ENCODE assay signal across 1 cellular context in the genomic region with DNA sequence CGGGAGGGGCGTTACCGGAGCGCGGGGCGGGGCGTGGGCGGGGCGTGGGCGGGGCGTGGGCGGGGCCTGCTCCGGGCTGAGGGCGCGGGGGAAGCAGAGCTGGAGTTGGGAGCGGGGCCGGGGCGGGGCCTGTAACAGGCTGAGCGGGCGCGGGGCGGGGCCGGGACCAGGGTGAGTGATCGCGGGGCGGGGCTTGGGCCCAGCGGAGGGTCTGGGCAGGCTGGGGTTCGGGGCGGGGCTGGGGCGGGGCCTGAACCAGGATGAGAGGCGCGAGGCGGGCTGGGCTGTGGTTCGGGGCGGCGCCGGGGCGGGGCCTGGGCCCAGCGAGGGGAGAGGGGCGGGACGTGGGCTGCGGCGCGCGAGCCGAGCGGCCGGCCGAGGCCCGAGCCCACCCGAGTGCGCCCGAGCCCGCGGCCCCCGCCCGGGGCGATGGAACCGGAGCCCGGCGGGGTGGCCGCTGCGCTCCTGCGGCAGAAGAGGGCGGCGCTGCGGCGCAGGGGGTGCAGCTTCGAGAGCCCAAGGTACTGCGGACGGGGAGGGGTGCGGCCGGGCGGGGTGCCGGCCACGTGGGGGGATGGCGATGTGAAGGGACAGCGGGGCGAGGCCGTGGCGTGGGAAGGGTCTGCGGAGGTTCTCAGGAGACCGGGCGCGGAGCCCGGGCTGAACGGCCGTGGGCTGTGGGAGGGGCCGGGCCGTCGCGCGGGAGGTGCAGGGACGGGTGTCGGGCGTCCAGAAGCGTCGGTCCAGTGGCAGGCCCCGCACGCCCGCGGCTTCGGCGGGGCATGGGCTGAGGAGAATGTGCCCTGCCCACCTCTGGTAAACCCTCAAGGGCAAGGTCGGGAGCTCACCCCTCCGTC.
TF ChIP-seq lines count a peak whose summit lies in the region.

No MANE protein-coding gene starts in this region.

TF ChIP-seq in A549, 52 proteins besides CTCF, POLR2A, EP300 and RAD21 (continued from another document):
- peak; percentile 67 for TF ChIP-seq PHF8 (IDR thresholded peaks at IDR 0.05; ENCODE audit: borderline replicate concordance, low read depth)
- no peak for TF ChIP-seq CEBPB (IDR thresholded peaks at IDR 0.05)
- no peak for TF ChIP-seq SREBF2 (IDR thresholded peaks at IDR 0.05)
- no peak for TF ChIP-seq HDAC2 (IDR thresholded peaks at IDR 0.05)
- TF ChIP-seq HOXB13 (CRISPR knock-in tag; IDR thresholded peaks at IDR 0.05; ENCODE audit: low read depth): no peak
- no peak for TF ChIP-seq EHMT2 (IDR thresholded peaks at IDR 0.05; ENCODE audit: low read depth)
- TF ChIP-seq KDM1A (IDR thresholded peaks at IDR 0.05; ENCODE audit: low read depth): no peak
- no peak for TF ChIP-seq GATA3 (IDR thresholded peaks at IDR 0.05; ENCODE audit: borderline replicate concordance)
- TF ChIP-seq RFX5 (IDR thresholded peaks at IDR 0.05): no peak
- TF ChIP-seq HEYL (CRISPR knock-in tag; IDR thresholded peaks at IDR 0.05): no peak
- TF ChIP-seq, protein P1, sequence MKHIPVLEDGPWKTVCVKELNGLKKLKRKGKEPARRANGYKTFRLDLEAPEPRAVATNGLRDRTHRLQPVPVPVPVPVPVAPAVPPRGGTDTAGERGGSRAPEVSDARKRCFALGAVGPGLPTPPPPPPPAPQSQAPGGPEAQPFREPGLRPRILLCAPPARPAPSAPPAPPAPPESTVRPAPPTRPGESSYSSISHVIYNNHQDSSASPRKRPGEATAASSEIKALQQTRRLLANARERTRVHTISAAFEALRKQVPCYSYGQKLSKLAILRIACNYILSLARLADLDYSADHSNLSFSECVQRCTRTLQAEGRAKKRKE (CRISPR knock-in tag; IDR thresholded peaks at IDR 0.05; ENCODE audit: low read depth): no peak
- no peak for TF ChIP-seq ESRRA (IDR thresholded peaks at IDR 0.05; ENCODE audit: borderline replicate concordance, low read length)
- no peak for TF ChIP-seq RCOR1 (IDR thresholded peaks at IDR 0.05; ENCODE audit: low read depth, low read length)
- no peak for TF ChIP-seq JUNB (IDR thresholded peaks at IDR 0.05)
- no peak for TF ChIP-seq NR3C1 (IDR thresholded peaks at IDR 0.05)
- TF ChIP-seq, protein P2, sequence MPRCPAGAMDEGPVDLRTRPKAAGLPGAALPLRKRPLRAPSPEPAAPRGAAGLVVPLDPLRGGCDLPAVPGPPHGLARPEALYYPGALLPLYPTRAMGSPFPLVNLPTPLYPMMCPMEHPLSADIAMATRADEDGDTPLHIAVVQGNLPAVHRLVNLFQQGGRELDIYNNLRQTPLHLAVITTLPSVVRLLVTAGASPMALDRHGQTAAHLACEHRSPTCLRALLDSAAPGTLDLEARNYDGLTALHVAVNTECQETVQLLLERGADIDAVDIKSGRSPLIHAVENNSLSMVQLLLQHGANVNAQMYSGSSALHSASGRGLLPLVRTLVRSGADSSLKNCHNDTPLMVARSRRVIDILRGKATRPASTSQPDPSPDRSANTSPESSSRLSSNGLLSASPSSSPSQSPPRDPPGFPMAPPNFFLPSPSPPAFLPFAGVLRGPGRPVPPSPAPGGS (IDR thresholded peaks at IDR 0.05): no peak
- TF ChIP-seq CBX2 (IDR thresholded peaks at IDR 0.05; ENCODE audit: borderline replicate concordance, low read depth): no peak
- TF ChIP-seq TFCP2L1 (CRISPR knock-in tag; IDR thresholded peaks at IDR 0.05): 0 out of 2 replicates have a peak, but pooled peaks have one; percentile 19
- TF ChIP-seq, protein P3, sequence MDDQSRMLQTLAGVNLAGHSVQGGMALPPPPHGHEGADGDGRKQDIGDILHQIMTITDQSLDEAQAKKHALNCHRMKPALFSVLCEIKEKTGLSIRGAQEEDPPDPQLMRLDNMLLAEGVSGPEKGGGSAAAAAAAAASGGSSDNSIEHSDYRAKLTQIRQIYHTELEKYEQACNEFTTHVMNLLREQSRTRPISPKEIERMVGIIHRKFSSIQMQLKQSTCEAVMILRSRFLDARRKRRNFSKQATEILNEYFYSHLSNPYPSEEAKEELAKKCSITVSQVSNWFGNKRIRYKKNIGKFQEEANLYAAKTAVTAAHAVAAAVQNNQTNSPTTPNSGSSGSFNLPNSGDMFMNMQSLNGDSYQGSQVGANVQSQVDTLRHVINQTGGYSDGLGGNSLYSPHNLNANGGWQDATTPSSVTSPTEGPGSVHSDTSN (IDR thresholded peaks at IDR 0.05): peak; percentile 91
- TF ChIP-seq HOXA7 (CRISPR knock-in tag; IDR thresholded peaks at IDR 0.05): no peak
